In the genomic region with DNA sequence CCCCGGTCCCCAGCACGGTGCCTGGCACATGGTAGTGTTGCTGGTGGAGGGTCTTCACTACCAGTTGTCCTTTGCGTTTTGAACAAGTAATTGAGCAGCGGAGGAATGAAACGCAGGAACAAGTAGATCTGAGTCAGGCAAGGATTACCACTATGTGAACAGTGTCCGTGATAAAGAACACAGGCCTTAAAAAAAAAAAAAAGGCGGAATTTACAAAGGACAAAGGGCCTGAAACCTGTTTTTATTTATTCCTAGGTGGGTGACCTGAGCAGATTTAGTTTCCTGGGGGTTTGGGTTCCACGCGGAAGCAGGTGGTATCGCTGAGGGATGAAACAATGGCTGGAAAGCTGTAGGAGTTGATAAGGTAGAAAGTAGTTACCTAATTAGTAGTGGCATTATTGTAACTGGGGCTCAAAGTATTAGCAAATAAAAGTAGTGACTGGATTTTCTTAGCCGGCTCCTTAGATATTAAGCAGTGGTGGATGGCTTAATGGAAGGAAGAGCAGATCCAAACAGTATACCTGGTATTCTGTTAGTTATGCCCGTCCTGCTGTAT, we compare ENCODE assay signal across 8 cellular contexts. TPM values are rescaled to one million over a fixed set of nuclear protein-coding genes. Genes with fewer than 3 reads are reported as not detected.
DNase-seq lines count a peak whose midpoint lies in the region; ATAC-seq and TF ChIP-seq lines count a peak whose summit lies in the region.

No MANE protein-coding gene starts in this region.

- TF ChIP-seq CTCF in 22Rv1 (IDR thresholded peaks at IDR 0.05) = no peak
- TF ChIP-seq CTCF in Loucy (conservative IDR thresholded peaks at IDR 0.05; ENCODE audit: low read length) = no peak
- no peak for TF ChIP-seq CTCF in colonic mucosa (IDR thresholded peaks at IDR 0.05)

- H3K36me3 ChIP-seq in Loucy (ENCODE audit: insufficient read depth, low read length) (no peaks in the 10 kb centered on the region), colonic mucosa (no peaks in the 10 kb centered on the region)

- ATAC-seq in GM18520 (IDR thresholded peaks at IDR 0.05; ENCODE audit: unreplicated experiment) = no peak

- no peak overlapping the region; the same call in 1 of the 2 replicates for H2AFZ ChIP-seq in Loucy (ENCODE audit: low read length)

- DNase-seq in colonic mucosa = no peak
- no peak for DNase-seq in AML-193 (lab: John Stamatoyannopoulos, UW)
- no peak for DNase-seq in NCI-H187 treated with DMSO at 0.1 percent for 48 hours (lab: John Stamatoyannopoulos, UW)
- no peak for DNase-seq in DMS53 treated with DMSO at 0.1 percent for 48 hours (lab: John Stamatoyannopoulos, UW; ENCODE audit: unreplicated experiment)

- H3K27me3 ChIP-seq in Loucy (ENCODE audit: insufficient read depth, low read length, poor library complexity, severe bottlenecking) (no peaks in the 10 kb centered on the region), colonic mucosa (no peaks in the 10 kb centered on the region), mononuclear cell (ENCODE audit: insufficient read depth, low read length) (no peaks in the 10 kb centered on the region)

- no peaks in the 10 kb centered on the region for H3K9me3 ChIP-seq in Loucy (ENCODE audit: insufficient read depth, low read depth, low read length)
- H3K9me3 ChIP-seq in colonic mucosa = no peaks in the 10 kb centered on the region
- H3K9me3 ChIP-seq in mononuclear cell (ENCODE audit: low read depth, low read length) = no peaks in the 10 kb centered on the region

- no peaks in the 10 kb centered on the region for H3K9me2 ChIP-seq in Loucy (replicated peaks; ENCODE audit: low read depth, low read length)

- peak overlapping the region; percentile 91 for H3K4me2 ChIP-seq in Loucy (ENCODE audit: low read depth, low read length, poor library complexity, severe bottlenecking)

- peak overlapping the region; percentile 72 for H3K27ac ChIP-seq in 22Rv1
- H3K27ac ChIP-seq in colonic mucosa = peak overlapping the region; percentile 82

- peaks cover 24% of the 10 kb centered on the region for H3F3A ChIP-seq in Loucy (ENCODE audit: low read depth)

- H4K20me1 ChIP-seq in Loucy (ENCODE audit: insufficient read depth, low read length, poor library complexity, severe bottlenecking) = no peaks in the 10 kb centered on the region

- H3K4me1 ChIP-seq in Loucy (ENCODE audit: insufficient read depth, low read length, poor library complexity, severe bottlenecking) (peaks cover 42% of the 10 kb centered on the region), colonic mucosa (no peaks in the 10 kb centered on the region), mononuclear cell (ENCODE audit: insufficient read depth, low read length) (peaks cover 32% of the 10 kb centered on the region)

- H3K79me2 ChIP-seq in Loucy (ENCODE audit: insufficient read depth, low read length) = peaks cover 11% of the 10 kb centered on the region; the same call in 1 of the 2 replicates

- H3K4me3 ChIP-seq in Loucy (ENCODE audit: low read length, poor library complexity, severe bottlenecking) (peak overlapping the region; percentile 78), colonic mucosa (peak overlapping the region; percentile 77), mononuclear cell (ENCODE audit: low read length) (peak overlapping the region; percentile 52)

- intact Hi-C loops in colonic mucosa (cut with DNase I) = no loop called here

- peak overlapping the region; percentile 78 for H3K9ac ChIP-seq in Loucy (ENCODE audit: low read depth, low read length, poor library complexity, severe bottlenecking)
- peak overlapping the region; percentile 89 to 92 for H3K9ac ChIP-seq in colonic mucosa (ENCODE audit: low read depth in 2 of 2, low read length in 2 of 2)

RNA-seq across cellular contexts. Expression of a gene that starts 1.1 kb away (rescaled TPM):
- total RNA-seq in colonic mucosa (1 to 10 TPM; 4.7 to 8.6 TPM), mononuclear cell (7.3 TPM)
